8 cellular contexts compared by ENCODE assay signal in genomic region chr20:53592501-53593465, GRCh38. TPM values are rescaled to one million over a fixed set of nuclear protein-coding genes. Genes with fewer than 3 reads are reported as not detected.
DNase-seq lines count a peak whose midpoint lies in the region; ATAC-seq and TF ChIP-seq lines count a peak whose summit lies in the region.
"Not testable (repeated sequence)": the region's sequence is repeated elsewhere in the genome, so short reads cannot be mapped to it uniquely, and the experiment has no call there.

No MANE protein-coding gene starts in this region.

- peak overlapping the region; percentile 83 for H3K27ac ChIP-seq in AG04450 (ENCODE audit: low read depth, low read length)
- peak overlapping the region; percentile 94 to 100 (median 99) for H3K27ac ChIP-seq in skin epidermis

- DNase-seq in AG04450 (ENCODE audit: low read depth, low spot score): not testable (repeated sequence)
- DNase-seq in RPMI7951 (ENCODE audit: low read depth): peak; percentile 78
- DNase-seq in activated T-cell treated with anti-CD3 and anti-CD28 coated beads, Interleukin-2, amount 50 U/mL, for 48 hours: peak; percentile 68 to 76
- DNase-seq in effector memory CD8-positive, alpha-beta T cell: peak; percentile 50 to 59 (median 55)
- DNase-seq in left lobe of liver (ENCODE audit: low spot score): peak; percentile 69

- H3K9me3 ChIP-seq in AG04450 (ENCODE audit: control insufficient read depth, insufficient read depth, low read length): not testable (repeated sequence)

- H3K4me3 Mint-ChIP-seq in effector memory CD8-positive, alpha-beta T cell: peak overlapping the region; percentile 79 to 96

- peak overlapping the region; percentile 84 to 93 for H3K27ac Mint-ChIP-seq in effector memory CD8-positive, alpha-beta T cell

- H3K4me3 ChIP-seq in AG04450 (ENCODE audit: low read depth, low read length): peak overlapping the region; percentile 69
- peak overlapping the region; percentile 64 to 99 (median 80) for H3K4me3 ChIP-seq in skin epidermis

- H3K27me3 Mint-ChIP-seq in effector memory CD8-positive, alpha-beta T cell: not testable (repeated sequence)

- peaks cover 25% of the 10 kb centered on the region for H3K36me3 Mint-ChIP-seq in effector memory CD8-positive, alpha-beta T cell (ENCODE audit: insufficient read depth)

- not testable (repeated sequence) for TF ChIP-seq CTCF in AG04450 (IDR thresholded peaks at IDR 0.05; ENCODE audit: low read depth, low read length)

- CTCF ChIA-PET in AG04450 (lab: Charles Lee): interaction anchor here (0.6 to 1.1 kb wide), 5 partner anchors 20 to 347 kb away, joined by 3 to 5 read pairs (median 3); no protein-coding TSS in a partner anchor

- H3K4me1 Mint-ChIP-seq in effector memory CD8-positive, alpha-beta T cell (ENCODE audit: low read depth in 2 of 2): peaks cover 21 to 50% of the 10 kb centered on the region in 2 donors

- H3K27me3 ChIP-seq in AG04450 (ENCODE audit: control insufficient read depth, insufficient read depth, low read length): not testable (repeated sequence)

- H3K9me3 Mint-ChIP-seq in effector memory CD8-positive, alpha-beta T cell: not testable (repeated sequence)

- POLR2A ChIA-PET in AG04450 (lab: Yijun Ruan, JAX): interaction anchor here (0.5 to 1.5 kb wide), 6 partner anchors 10 to 532 kb away, joined by 3 to 5 read pairs (median 4); no protein-coding TSS in a partner anchor

- peak; percentile 28 for ATAC-seq in GM19043 (IDR thresholded peaks at IDR 0.05; ENCODE audit: low read depth, unreplicated experiment)
- peak; percentile 32 for ATAC-seq in HG03354 (IDR thresholded peaks at IDR 0.05; ENCODE audit: poor library complexity, severe bottlenecking, unreplicated experiment)
- ATAC-seq in effector memory CD8-positive, alpha-beta T cell (replicated peaks): peak; percentile 27
- ATAC-seq in left lobe of liver: peak; percentile 2

RNA-seq across cellular contexts. Expression of gene ZNF217, which starts 0.9 kb away (rescaled TPM):
- polyA plus RNA-seq in AG04450 (2011; rRNA removed): 16.6 and 17.0 TPM in 2 replicates
- polyA minus RNA-seq in AG04450 (2011; rRNA and poly(A)+ RNA removed): 32.2 and 34.8 TPM in 2 replicates
- total RNA-seq in RPMI7951 (2014; rRNA removed; shearing (Covaris generic)): 16.8 and 23.1 TPM in 2 replicates
- total RNA-seq in left lobe of liver: 11.1 TPM
